11 cellular contexts compared by ENCODE assay signal in the genomic region with DNA sequence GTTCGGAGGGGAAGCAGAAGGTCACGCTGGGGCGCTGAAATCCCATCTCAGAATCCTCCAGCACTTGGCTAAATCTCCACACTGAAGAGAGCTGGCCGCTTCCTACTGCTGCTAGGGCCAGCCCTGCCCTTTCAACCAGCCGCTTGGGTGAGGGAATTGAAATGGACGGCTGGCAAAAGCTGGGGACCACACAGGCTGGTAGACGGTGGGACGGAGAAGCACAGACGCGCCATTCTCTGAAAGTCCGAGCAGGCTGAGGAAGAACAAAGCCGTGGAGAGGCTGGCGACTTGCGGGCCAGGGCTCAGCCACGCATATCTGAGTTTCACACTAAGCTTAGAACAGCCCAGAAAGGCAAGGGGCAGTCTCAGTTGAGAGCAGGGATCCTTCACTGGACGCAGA. TPM values are rescaled to one million over a fixed set of nuclear protein-coding genes. Genes with fewer than 3 reads are reported as not detected.
DNase-seq lines count a peak whose midpoint lies in the region; ATAC-seq and TF ChIP-seq lines count a peak whose summit lies in the region.
"Had no signal": no experiment of that assay in that cellular context is flagged by ENCODE, and none has a peak within 500 bp of the region (broad histone marks: within the 10 kb centered on the region; RNA-seq: fewer than 3 reads in every experiment).

No MANE protein-coding gene starts in this region.

- H3K4me1 ChIP-seq in mononuclear cell (ENCODE audit: insufficient read depth, low read length) (peaks cover 92% of the 10 kb centered on the region), thyroid gland (peaks cover 49 to 58% of the 10 kb centered on the region in 2 donors)

- H3K9me3 ChIP-seq in mononuclear cell (ENCODE audit: low read depth, low read length) (no peaks in the 10 kb centered on the region), thyroid gland (no peaks in the 10 kb centered on the region)

- H3K27me3 ChIP-seq in mononuclear cell (ENCODE audit: insufficient read depth, low read length) (no peaks in the 10 kb centered on the region), thyroid gland (no peaks in the 10 kb centered on the region)

- no peaks in the 10 kb centered on the region for H3K9me3 Mint-ChIP-seq in activated naive CD4-positive, alpha-beta T cell treated with anti-CD3 and anti-CD28 coated beads for 36 hours
- no peaks in the 10 kb centered on the region for H3K9me3 Mint-ChIP-seq in activated naive CD4-positive, alpha-beta T cell treated with anti-CD3 and anti-CD28 coated beads, Interleukin-2, amount 50 U/mL, for 72 hours

- 49 to 62% methylated on average over 15 to 16 of the region's 16 CpGs for WGBS in thyroid gland, 2 donors

- peak overlapping the region; percentile 77 to 82 (median 80) for H3K27ac ChIP-seq in thyroid gland
- H3K27ac ChIP-seq: KMS-11 had no signal

- H3K4me3 ChIP-seq in mononuclear cell (ENCODE audit: low read length) (peak overlapping the region; percentile 96), thyroid gland (replicated peaks in 1 of 3) (no peak overlapping the region)

- peaks cover 69% of the 10 kb centered on the region for H3K4me1 Mint-ChIP-seq in activated naive CD4-positive, alpha-beta T cell treated with anti-CD3 and anti-CD28 coated beads for 36 hours (ENCODE audit: low read depth)

- peaks cover 58% of the 10 kb centered on the region for H3K36me3 Mint-ChIP-seq in activated naive CD4-positive, alpha-beta T cell treated with anti-CD3 and anti-CD28 coated beads for 36 hours (ENCODE audit: low read depth)
- H3K36me3 Mint-ChIP-seq in activated naive CD4-positive, alpha-beta T cell treated with anti-CD3 and anti-CD28 coated beads, Interleukin-2, amount 50 U/mL, for 72 hours = peaks cover 52 to 61% of the 10 kb centered on the region in 2 donors

- peak overlapping the region; percentile 93 for H3K4me3 Mint-ChIP-seq in activated naive CD4-positive, alpha-beta T cell treated with anti-CD3 and anti-CD28 coated beads for 36 hours

- intact Hi-C loops in activated naive CD4-positive, alpha-beta T cell treated with anti-CD3 and anti-CD28 coated beads for 36 hours (cut with micrococcal nuclease) = loop anchor here (5.0 kb wide), 1 partner anchor 633 kb away; a partner anchor contains a TSS
- intact Hi-C loops in thyroid gland (cut with DNase I) = no loop called here

- no peak for ATAC-seq in activated naive CD4-positive, alpha-beta T cell treated with anti-CD3 and anti-CD28 coated beads, Interleukin-2, amount 50 U/mL, for 72 hours
- no peak for ATAC-seq in HG02870 (IDR thresholded peaks at IDR 0.05; ENCODE audit: unreplicated experiment)

- no peak for DNase-seq in activated naive CD4-positive, alpha-beta T cell treated with anti-CD3 and anti-CD28 coated beads for 36 hours
- no peak for DNase-seq in activated naive CD4-positive, alpha-beta T cell treated with anti-CD3 and anti-CD28 coated beads, Interleukin-2, amount 50 U/mL, for 72 hours (ENCODE audit: low spot score in 2 of 2)
- DNase-seq in astrocyte of the hippocampus (ENCODE audit: low read depth, low spot score) (peak; percentile 44), thyroid gland (peak in 1 of 2 donors; percentile 51), NCI-H345 (lab: John Stamatoyannopoulos, UW) (no peak), 8988T (no peak)
- DNase-seq: activated naive CD4-positive, alpha-beta T cell treated with Interleukin-2 at 50 U/mL for 16 hours; stimulated activated CD4-positive, alpha-beta T cell treated with anti-CD3 and anti-CD28 coated beads, Interleukin-12 subunit alpha, Interleukin-12 subunit beta, amount 100 ng/mL, for 4 hours had no signal

- no peak for TF ChIP-seq CTCF in thyroid gland (IDR thresholded peaks at IDR 0.05)

- TF ChIP-seq POLR2A in thyroid gland (IDR thresholded peaks at IDR 0.05) = no peak

- CTCF ChIA-PET in activated naive CD4-positive, alpha-beta T cell treated with anti-CD3 and anti-CD28 coated beads for 36 hours (lab: Charles Lee) = interaction anchor here (1.6 to 30.8 kb wide), 3 partner anchors 13 to 20 kb away, joined by 7 to 992 read pairs (median 9); a partner anchor contains a TSS

- H3K27ac Mint-ChIP-seq in activated naive CD4-positive, alpha-beta T cell treated with anti-CD3 and anti-CD28 coated beads for 36 hours = peak overlapping the region; percentile 71
- H3K27ac Mint-ChIP-seq in activated naive CD4-positive, alpha-beta T cell treated with anti-CD3 and anti-CD28 coated beads, Interleukin-2, amount 50 U/mL, for 72 hours = peak overlapping the region in 1 of 2 donors; percentile 68

- H3K36me3 ChIP-seq in thyroid gland = peaks cover 11 to 16% of the 10 kb centered on the region in 2 donors

- H3K27me3 Mint-ChIP-seq in activated naive CD4-positive, alpha-beta T cell treated with anti-CD3 and anti-CD28 coated beads for 36 hours (ENCODE audit: low read depth) = no peaks in the 10 kb centered on the region

RNA-seq across cellular contexts. Expression of a gene that starts 3.6 kb away (rescaled TPM):
- total RNA-seq in activated naive CD4-positive, alpha-beta T cell treated with anti-CD3 and anti-CD28 coated beads for 36 hours = 100 to 1,000 TPM; 124 to 132 TPM
- total RNA-seq in activated naive CD4-positive, alpha-beta T cell treated with anti-CD3 and anti-CD28 coated beads, Interleukin-2, amount 50 U/mL, for 72 hours = 100 to 1,000 TPM in 1 of 2 donors, 10 to 100 TPM in 1; 93.1 to 123 TPM
- total RNA-seq in mononuclear cell (183 TPM), thyroid gland (10 to 100 TPM; 53.5 to 90.7 (median 67.4) TPM)

RNA-seq across cellular contexts. Expression of a gene that starts 30.4 kb away (rescaled TPM):
- under 1 TPM; 0.32 to 0.41 TPM for total RNA-seq in activated naive CD4-positive, alpha-beta T cell treated with anti-CD3 and anti-CD28 coated beads for 36 hours
- under 1 TPM; 0.61 to 0.76 TPM for total RNA-seq in activated naive CD4-positive, alpha-beta T cell treated with anti-CD3 and anti-CD28 coated beads, Interleukin-2, amount 50 U/mL, for 72 hours
- total RNA-seq in mononuclear cell = 1.7 TPM
- 10 to 100 TPM in 2 of 4 donors, 1 to 10 TPM in 2; 7.8 to 13.9 (median 10.2) TPM for total RNA-seq in thyroid gland

RNA-seq across cellular contexts. Expression of a gene that starts 42.2 kb away (rescaled TPM):
- total RNA-seq in activated naive CD4-positive, alpha-beta T cell treated with anti-CD3 and anti-CD28 coated beads for 36 hours = 10 to 100 TPM; 15.1 to 16.3 TPM
- 10 to 100 TPM; 21.2 to 26.8 TPM for total RNA-seq in activated naive CD4-positive, alpha-beta T cell treated with anti-CD3 and anti-CD28 coated beads, Interleukin-2, amount 50 U/mL, for 72 hours
- total RNA-seq in mononuclear cell (80.2 TPM), thyroid gland (10 to 100 TPM; 19.5 to 43.1 (median 36.7) TPM)

RNA-seq across cellular contexts. Expression of a gene that starts 49.6 kb away (rescaled TPM):
- total RNA-seq in activated naive CD4-positive, alpha-beta T cell treated with anti-CD3 and anti-CD28 coated beads for 36 hours = 1 to 10 TPM; 3.3 to 4.6 TPM
- 10 to 100 TPM in 1 of 2 donors, 1 to 10 TPM in 1; 2.8 to 29.9 TPM for total RNA-seq in activated naive CD4-positive, alpha-beta T cell treated with anti-CD3 and anti-CD28 coated beads, Interleukin-2, amount 50 U/mL, for 72 hours
- total RNA-seq in mononuclear cell (5.8 TPM), thyroid gland (10 to 100 TPM; 14.8 to 30.1 (median 21.7) TPM)
